Comparison of ENCODE assay signal across 8 cellular contexts in the genomic region with DNA sequence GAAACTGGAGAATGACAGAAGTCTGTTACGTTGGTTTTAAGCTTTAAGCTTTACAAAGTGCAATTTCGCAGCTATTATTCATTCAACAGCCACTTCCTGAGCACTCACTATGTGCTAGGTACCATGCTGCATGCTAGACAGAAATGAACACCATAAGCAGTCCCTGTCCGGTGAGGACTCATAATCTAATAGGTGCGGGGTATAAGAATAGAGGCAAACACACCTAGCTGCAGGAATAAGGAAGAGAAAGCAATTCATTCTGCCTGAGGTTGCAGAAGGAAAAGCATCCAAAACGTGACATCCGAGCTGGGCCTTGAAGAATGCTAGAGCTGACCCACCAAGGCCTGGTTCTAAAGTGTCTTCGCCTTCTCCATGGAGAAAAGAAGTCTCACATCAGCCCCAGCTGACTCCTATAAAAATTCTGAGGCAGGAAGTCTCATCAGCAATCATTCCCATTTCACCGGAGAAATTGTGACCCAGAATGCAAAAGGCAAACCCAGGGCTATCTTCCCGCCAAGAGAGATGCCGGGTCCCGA. TPM values are rescaled to one million over a fixed set of nuclear protein-coding genes. Genes with fewer than 3 reads are reported as not detected.
DNase-seq lines count a peak whose midpoint lies in the region; FAIRE-seq lines count a peak whose summit lies in the region.

No MANE protein-coding gene starts in this region.

- peak; percentile 17 for DNase-seq in A172 (ENCODE audit: low spot score)
- DNase-seq in H7 = peak; percentile 8
- peak; percentile 11 for DNase-seq in activated T-helper 2 cell treated with anti-CD3 and anti-CD28 coated beads, Interferon-gamma antibody, Interleukin-2, Interleukin-4, amounts not matched to agents 10 μg/mL and 5 μg/mL and 100 μg/mL, durations not matched to agents 14 hours and 24 hours and 36 hours (ENCODE audit: low spot score)
- no peak for DNase-seq in AML-193 (lab: John Stamatoyannopoulos, UW)
- no peak for DNase-seq in frontal cortex (ENCODE audit: low spot score in 2 of 2)
- DNase-seq in NCI-H1436 (lab: John Stamatoyannopoulos, UW) = no peak

- peak overlapping the region; percentile 28 for H3K27ac ChIP-seq in iPS-20b (ENCODE audit: low read length)
- peak overlapping the region; percentile 93 for H3K27ac ChIP-seq in subcutaneous abdominal adipose tissue (ENCODE audit: low read depth, low read length)

- no peaks in the 10 kb centered on the region for H3K27me3 ChIP-seq in H7 (ENCODE audit: control insufficient read depth, insufficient read depth, low read length)
- no peaks in the 10 kb centered on the region for H3K27me3 ChIP-seq in iPS-20b (ENCODE audit: insufficient read depth, low read length)
- H3K27me3 ChIP-seq in subcutaneous abdominal adipose tissue (ENCODE audit: control insufficient read depth in 5 of 5, insufficient read depth in 4 of 5, low read length in 5 of 5) = no peaks in the 10 kb centered on the region

- H3K36me3 Mint-ChIP-seq in activated T-helper 2 cell treated with anti-CD3 and anti-CD28 coated beads, Interferon-gamma antibody, Interleukin-2, Interleukin-4, amounts not matched to agents 10 μg/mL and 5 μg/mL and 100 μg/mL, durations not matched to agents 14 hours and 24 hours and 36 hours (ENCODE audit: low read depth) = peaks cover 31% of the 10 kb centered on the region

- intact Hi-C loops in activated T-helper 2 cell treated with anti-CD3 and anti-CD28 coated beads, Interferon-gamma antibody, Interleukin-2, Interleukin-4, amounts not matched to agents 10 μg/mL and 5 μg/mL and 100 μg/mL, durations not matched to agents 14 hours and 24 hours and 36 hours (cut with micrococcal nuclease) = loop anchor here (1.0 to 5.0 kb wide), 7 partner anchors 49 to 733 kb away; a partner anchor contains a TSS

- peak overlapping the region; percentile 78 for H3K27ac Mint-ChIP-seq in activated T-helper 2 cell treated with anti-CD3 and anti-CD28 coated beads, Interferon-gamma antibody, Interleukin-2, Interleukin-4, amounts not matched to agents 10 μg/mL and 5 μg/mL and 100 μg/mL, durations not matched to agents 14 hours and 24 hours and 36 hours

- H3K9me3 ChIP-seq in iPS-20b (ENCODE audit: insufficient read depth, low read depth, low read length) = no peaks in the 10 kb centered on the region
- H3K9me3 ChIP-seq in subcutaneous abdominal adipose tissue (ENCODE audit: control insufficient read depth in 5 of 5, low read length in 5 of 5) = no peaks in the 10 kb centered on the region

- H3K4me3 ChIP-seq in H7 (ENCODE audit: insufficient read depth, low read depth, low read length) (peak overlapping the region; percentile 74), iPS-20b (ENCODE audit: low read length) (peak overlapping the region; percentile 86), subcutaneous abdominal adipose tissue (ENCODE audit: low read depth in 1 of 5, low read length in 5 of 5) (peak overlapping the region; percentile 81 to 98 (median 97))

- peaks cover 43% of the 10 kb centered on the region for H3K4me1 Mint-ChIP-seq in activated T-helper 2 cell treated with anti-CD3 and anti-CD28 coated beads, Interferon-gamma antibody, Interleukin-2, Interleukin-4, amounts not matched to agents 10 μg/mL and 5 μg/mL and 100 μg/mL, durations not matched to agents 14 hours and 24 hours and 36 hours (ENCODE audit: low read depth)

- H3K9ac ChIP-seq in iPS-20b (ENCODE audit: low read depth, low read length) = peak overlapping the region; percentile 87; the same call in 1 of the 2 replicates
- peak overlapping the region; percentile 87 to 97 (median 95) for H3K9ac ChIP-seq in subcutaneous abdominal adipose tissue (ENCODE audit: low read length in 5 of 5)

- H3K27me3 Mint-ChIP-seq in activated T-helper 2 cell treated with anti-CD3 and anti-CD28 coated beads, Interferon-gamma antibody, Interleukin-2, Interleukin-4, amounts not matched to agents 10 μg/mL and 5 μg/mL and 100 μg/mL, durations not matched to agents 14 hours and 24 hours and 36 hours (ENCODE audit: low read depth) = no peaks in the 10 kb centered on the region

- no peaks in the 10 kb centered on the region for H3K9me3 Mint-ChIP-seq in activated T-helper 2 cell treated with anti-CD3 and anti-CD28 coated beads, Interferon-gamma antibody, Interleukin-2, Interleukin-4, amounts not matched to agents 10 μg/mL and 5 μg/mL and 100 μg/mL, durations not matched to agents 14 hours and 24 hours and 36 hours

- FAIRE-seq in frontal cortex (lab: Jason Lieb, UNC) = no peak

- H3K4me1 ChIP-seq in iPS-20b (ENCODE audit: insufficient read depth, low read length) = peaks cover 14% of the 10 kb centered on the region
- H3K4me1 ChIP-seq in subcutaneous abdominal adipose tissue (ENCODE audit: control insufficient read depth in 5 of 5, insufficient read depth in 5 of 5, low read length in 5 of 5) = peaks cover 6 to 40% (median 30%) of the 10 kb centered on the region in 5 donors

- H3K36me3 ChIP-seq in H7 (replicated peaks; ENCODE audit: control insufficient read depth, insufficient read depth, low read length) (no peaks in the 10 kb centered on the region), iPS-20b (ENCODE audit: insufficient read depth, low read depth, low read length) (peaks cover 5% of the 10 kb centered on the region; the same call in 1 of the 2 replicates), subcutaneous abdominal adipose tissue (ENCODE audit: control insufficient read depth in 5 of 5, insufficient read depth in 5 of 5, low read length in 5 of 5) (peaks cover 0 to 6% (median 2%) of the 10 kb centered on the region in 5 donors)

- H3K4me3 Mint-ChIP-seq in activated T-helper 2 cell treated with anti-CD3 and anti-CD28 coated beads, Interferon-gamma antibody, Interleukin-2, Interleukin-4, amounts not matched to agents 10 μg/mL and 5 μg/mL and 100 μg/mL, durations not matched to agents 14 hours and 24 hours and 36 hours (ENCODE audit: low read depth) = peak overlapping the region; percentile 92

RNA-seq across cellular contexts. Expression of a gene that starts 0.5 kb away (rescaled TPM):
- total RNA-seq in A172 (2014; rRNA removed; shearing (Covaris generic)) = 23.7 and 24.3 TPM in 2 replicates
- 12.9 and 15.2 TPM in 2 replicates for total RNA-seq in H7 (2014; rRNA removed; shearing (Covaris generic))
- 39.6 and 40.4 TPM in 2 replicates for total RNA-seq in activated T-helper 2 cell treated with anti-CD3 and anti-CD28 coated beads, Interferon-gamma antibody, Interleukin-2, Interleukin-4, amounts not matched to agents 10 μg/mL and 5 μg/mL and 100 μg/mL, durations not matched to agents 14 hours and 24 hours and 36 hours
- total RNA-seq in frontal cortex = 9.8 TPM

RNA-seq across cellular contexts. Expression of a gene that starts 0.8 kb away (rescaled TPM):
- 15.3 and 16.2 TPM in 2 replicates for total RNA-seq in A172 (2014; rRNA removed; shearing (Covaris generic))
- 21.8 and 26.7 TPM in 2 replicates for total RNA-seq in H7 (2014; rRNA removed; shearing (Covaris generic))
- total RNA-seq in activated T-helper 2 cell treated with anti-CD3 and anti-CD28 coated beads, Interferon-gamma antibody, Interleukin-2, Interleukin-4, amounts not matched to agents 10 μg/mL and 5 μg/mL and 100 μg/mL, durations not matched to agents 14 hours and 24 hours and 36 hours = 18.0 and 20.0 TPM in 2 replicates
- total RNA-seq in frontal cortex = 7.3 TPM

RNA-seq across cellular contexts. Expression of a gene that starts 54.8 kb away (rescaled TPM):
- 49.2 and 63.4 TPM in 2 replicates for total RNA-seq in A172 (2014; rRNA removed; shearing (Covaris generic))
- total RNA-seq in H7 (2014; rRNA removed; shearing (Covaris generic)) = 36.0 and 40.8 TPM in 2 replicates
- total RNA-seq in activated T-helper 2 cell treated with anti-CD3 and anti-CD28 coated beads, Interferon-gamma antibody, Interleukin-2, Interleukin-4, amounts not matched to agents 10 μg/mL and 5 μg/mL and 100 μg/mL, durations not matched to agents 14 hours and 24 hours and 36 hours = 50.2 and 51.2 TPM in 2 replicates
- 14.3 TPM for total RNA-seq in frontal cortex

RNA-seq across cellular contexts. Expression of a gene that starts 54.9 kb away (rescaled TPM):
- total RNA-seq in A172 (2014; rRNA removed; shearing (Covaris generic)) = 54.3 and 55.8 TPM in 2 replicates
- 34.5 and 38.4 TPM in 2 replicates for total RNA-seq in H7 (2014; rRNA removed; shearing (Covaris generic))
- 57.3 and 61.0 TPM in 2 replicates for total RNA-seq in activated T-helper 2 cell treated with anti-CD3 and anti-CD28 coated beads, Interferon-gamma antibody, Interleukin-2, Interleukin-4, amounts not matched to agents 10 μg/mL and 5 μg/mL and 100 μg/mL, durations not matched to agents 14 hours and 24 hours and 36 hours
- 23.6 TPM for total RNA-seq in frontal cortex

Comparison
In these comparisons a context has a peak if more than half of its experiments do, and no peak if none do; other contexts are left out.
1. DNase-seq: peak in A172 (single experiment), H7 (single experiment) and activated T-helper 2 cell treated with anti-CD3 and anti-CD28 coated beads, Interferon-gamma antibody, Interleukin-2, Interleukin-4, amounts not matched to agents 10 μg/mL and 5 μg/mL and 100 μg/mL, durations not matched to agents 14 hours and 24 hours and 36 hours (single experiment); none in AML-193 (0 of 2), frontal cortex (0 of 2) and NCI-H1436 (single experiment).
2. Peak in every context shown above with its lines, with median percentiles within 50 percentile points of each other: H3K4me3 ChIP-seq.